1 cellular context compared by ENCODE assay signal in the genomic region with DNA sequence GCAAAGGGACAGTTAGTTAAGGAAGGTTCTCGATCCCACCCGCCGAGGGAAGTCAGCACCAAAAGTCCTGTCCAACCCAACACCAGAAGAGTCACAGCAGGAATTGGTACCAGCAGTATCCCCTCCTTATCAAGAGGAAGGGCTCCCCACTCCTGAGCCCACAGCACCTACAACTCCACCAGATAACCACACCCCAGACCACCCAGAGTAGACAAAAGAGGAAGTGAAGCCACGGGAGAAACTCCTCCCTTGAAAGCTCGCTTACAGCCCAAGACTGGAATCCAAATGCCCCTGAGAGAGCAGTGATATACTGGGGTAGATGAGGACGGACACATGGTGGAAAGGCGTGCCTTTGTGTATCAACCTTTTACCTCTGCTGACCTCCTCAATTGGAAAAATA.
TF ChIP-seq lines count a peak whose summit lies in the region.

No MANE protein-coding gene starts in this region.

TF ChIP-seq in GM12878, 131 proteins besides CTCF, POLR2A, EP300 and RAD21:
- TF ChIP-seq, protein P1, sequence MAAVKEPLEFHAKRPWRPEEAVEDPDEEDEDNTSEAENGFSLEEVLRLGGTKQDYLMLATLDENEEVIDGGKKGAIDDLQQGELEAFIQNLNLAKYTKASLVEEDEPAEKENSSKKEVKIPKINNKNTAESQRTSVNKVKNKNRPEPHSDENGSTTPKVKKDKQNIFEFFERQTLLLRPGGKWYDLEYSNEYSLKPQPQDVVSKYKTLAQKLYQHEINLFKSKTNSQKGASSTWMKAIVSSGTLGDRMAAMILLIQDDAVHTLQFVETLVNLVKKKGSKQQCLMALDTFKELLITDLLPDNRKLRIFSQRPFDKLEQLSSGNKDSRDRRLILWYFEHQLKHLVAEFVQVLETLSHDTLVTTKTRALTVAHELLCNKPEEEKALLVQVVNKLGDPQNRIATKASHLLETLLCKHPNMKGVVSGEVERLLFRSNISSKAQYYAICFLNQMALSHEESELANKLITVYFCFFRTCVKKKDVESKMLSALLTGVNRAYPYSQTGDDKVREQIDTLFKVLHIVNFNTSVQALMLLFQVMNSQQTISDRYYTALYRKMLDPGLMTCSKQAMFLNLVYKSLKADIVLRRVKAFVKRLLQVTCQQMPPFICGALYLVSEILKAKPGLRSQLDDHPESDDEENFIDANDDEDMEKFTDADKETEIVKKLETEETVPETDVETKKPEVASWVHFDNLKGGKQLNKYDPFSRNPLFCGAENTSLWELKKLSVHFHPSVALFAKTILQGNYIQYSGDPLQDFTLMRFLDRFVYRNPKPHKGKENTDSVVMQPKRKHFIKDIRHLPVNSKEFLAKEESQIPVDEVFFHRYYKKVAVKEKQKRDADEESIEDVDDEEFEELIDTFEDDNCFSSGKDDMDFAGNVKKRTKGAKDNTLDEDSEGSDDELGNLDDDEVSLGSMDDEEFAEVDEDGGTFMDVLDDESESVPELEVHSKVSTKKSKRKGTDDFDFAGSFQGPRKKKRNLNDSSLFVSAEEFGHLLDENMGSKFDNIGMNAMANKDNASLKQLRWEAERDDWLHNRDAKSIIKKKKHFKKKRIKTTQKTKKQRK (IDR thresholded peaks at IDR 0.05; ENCODE audit: low read depth, low read length), result no peak
- no peak for TF ChIP-seq LARP7 (IDR thresholded peaks at IDR 0.05)
- no peak for TF ChIP-seq ZNF207 (IDR thresholded peaks at IDR 0.05; ENCODE audit: borderline replicate concordance)
- 0 out of 2 replicates have a peak, but pooled peaks have one; percentile 29 for TF ChIP-seq CBFB (IDR thresholded peaks at IDR 0.05; ENCODE audit: low read depth)
- no peak for TF ChIP-seq RBBP5 (conservative IDR thresholded peaks at IDR 0.05)
- TF ChIP-seq, protein P2, sequence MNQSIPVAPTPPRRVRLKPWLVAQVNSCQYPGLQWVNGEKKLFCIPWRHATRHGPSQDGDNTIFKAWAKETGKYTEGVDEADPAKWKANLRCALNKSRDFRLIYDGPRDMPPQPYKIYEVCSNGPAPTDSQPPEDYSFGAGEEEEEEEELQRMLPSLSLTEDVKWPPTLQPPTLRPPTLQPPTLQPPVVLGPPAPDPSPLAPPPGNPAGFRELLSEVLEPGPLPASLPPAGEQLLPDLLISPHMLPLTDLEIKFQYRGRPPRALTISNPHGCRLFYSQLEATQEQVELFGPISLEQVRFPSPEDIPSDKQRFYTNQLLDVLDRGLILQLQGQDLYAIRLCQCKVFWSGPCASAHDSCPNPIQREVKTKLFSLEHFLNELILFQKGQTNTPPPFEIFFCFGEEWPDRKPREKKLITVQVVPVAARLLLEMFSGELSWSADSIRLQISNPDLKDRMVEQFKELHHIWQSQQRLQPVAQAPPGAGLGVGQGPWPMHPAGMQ (IDR thresholded peaks at IDR 0.05; ENCODE audit: borderline replicate concordance), result no peak
- no peak for TF ChIP-seq BRCA1 (IDR thresholded peaks at IDR 0.05; ENCODE audit: low read depth, low read length)
- TF ChIP-seq CEBPB (IDR thresholded peaks at IDR 0.05; ENCODE audit: borderline replicate concordance in 1 of 2, low read depth in 2 of 2, low read length in 2 of 2), result no peak
- no peak for TF ChIP-seq ETV6 (conservative IDR thresholded peaks at IDR 0.05 in 1 of 2, IDR thresholded peaks at IDR 0.05 in 1 of 2; ENCODE audit: borderline replicate concordance in 1 of 2, low read depth in 1 of 2)
- no peak for TF ChIP-seq FOXK2 (IDR thresholded peaks at IDR 0.05)
- peak; percentile 74 for TF ChIP-seq EED (IDR thresholded peaks at IDR 0.05; ENCODE audit: low read depth)
- TF ChIP-seq CBX3 (IDR thresholded peaks at IDR 0.05; ENCODE audit: borderline replicate concordance, low read depth), result no peak
- peak; percentile 95 for TF ChIP-seq SPI1 (IDR thresholded peaks at IDR 0.05; ENCODE audit: borderline replicate concordance, insufficient read depth, low read depth, low read length)
- peak; percentile 75 for TF ChIP-seq RUNX3 (IDR thresholded peaks at IDR 0.05; ENCODE audit: low read length)
- TF ChIP-seq TCF12 (IDR thresholded peaks at IDR 0.05; ENCODE audit: low read depth, low read length), result no peak
- TF ChIP-seq IKZF1 (conservative IDR thresholded peaks at IDR 0.05), result no peak
- TF ChIP-seq, protein P3, sequence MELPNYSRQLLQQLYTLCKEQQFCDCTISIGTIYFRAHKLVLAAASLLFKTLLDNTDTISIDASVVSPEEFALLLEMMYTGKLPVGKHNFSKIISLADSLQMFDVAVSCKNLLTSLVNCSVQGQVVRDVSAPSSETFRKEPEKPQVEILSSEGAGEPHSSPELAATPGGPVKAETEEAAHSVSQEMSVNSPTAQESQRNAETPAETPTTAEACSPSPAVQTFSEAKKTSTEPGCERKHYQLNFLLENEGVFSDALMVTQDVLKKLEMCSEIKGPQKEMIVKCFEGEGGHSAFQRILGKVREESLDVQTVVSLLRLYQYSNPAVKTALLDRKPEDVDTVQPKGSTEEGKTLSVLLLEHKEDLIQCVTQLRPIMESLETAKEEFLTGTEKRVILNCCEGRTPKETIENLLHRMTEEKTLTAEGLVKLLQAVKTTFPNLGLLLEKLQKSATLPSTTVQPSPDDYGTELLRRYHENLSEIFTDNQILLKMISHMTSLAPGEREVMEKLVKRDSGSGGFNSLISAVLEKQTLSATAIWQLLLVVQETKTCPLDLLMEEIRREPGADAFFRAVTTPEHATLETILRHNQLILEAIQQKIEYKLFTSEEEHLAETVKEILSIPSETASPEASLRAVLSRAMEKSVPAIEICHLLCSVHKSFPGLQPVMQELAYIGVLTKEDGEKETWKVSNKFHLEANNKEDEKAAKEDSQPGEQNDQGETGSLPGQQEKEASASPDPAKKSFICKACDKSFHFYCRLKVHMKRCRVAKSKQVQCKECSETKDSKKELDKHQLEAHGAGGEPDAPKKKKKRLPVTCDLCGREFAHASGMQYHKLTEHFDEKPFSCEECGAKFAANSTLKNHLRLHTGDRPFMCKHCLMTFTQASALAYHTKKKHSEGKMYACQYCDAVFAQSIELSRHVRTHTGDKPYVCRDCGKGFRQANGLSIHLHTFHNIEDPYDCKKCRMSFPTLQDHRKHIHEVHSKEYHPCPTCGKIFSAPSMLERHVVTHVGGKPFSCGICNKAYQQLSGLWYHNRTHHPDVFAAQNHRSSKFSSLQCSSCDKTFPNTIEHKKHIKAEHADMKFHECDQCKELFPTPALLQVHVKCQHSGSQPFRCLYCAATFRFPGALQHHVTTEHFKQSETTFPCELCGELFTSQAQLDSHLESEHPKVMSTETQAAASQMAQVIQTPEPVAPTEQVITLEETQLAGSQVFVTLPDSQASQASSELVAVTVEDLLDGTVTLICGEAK (IDR thresholded peaks at IDR 0.05; ENCODE audit: borderline replicate concordance), result no peak
- TF ChIP-seq IKZF2 (IDR thresholded peaks at IDR 0.05), result peak in 1 of 2 experiments; percentile 24; a peak in 1 of 4 replicates
